In the genomic region with DNA sequence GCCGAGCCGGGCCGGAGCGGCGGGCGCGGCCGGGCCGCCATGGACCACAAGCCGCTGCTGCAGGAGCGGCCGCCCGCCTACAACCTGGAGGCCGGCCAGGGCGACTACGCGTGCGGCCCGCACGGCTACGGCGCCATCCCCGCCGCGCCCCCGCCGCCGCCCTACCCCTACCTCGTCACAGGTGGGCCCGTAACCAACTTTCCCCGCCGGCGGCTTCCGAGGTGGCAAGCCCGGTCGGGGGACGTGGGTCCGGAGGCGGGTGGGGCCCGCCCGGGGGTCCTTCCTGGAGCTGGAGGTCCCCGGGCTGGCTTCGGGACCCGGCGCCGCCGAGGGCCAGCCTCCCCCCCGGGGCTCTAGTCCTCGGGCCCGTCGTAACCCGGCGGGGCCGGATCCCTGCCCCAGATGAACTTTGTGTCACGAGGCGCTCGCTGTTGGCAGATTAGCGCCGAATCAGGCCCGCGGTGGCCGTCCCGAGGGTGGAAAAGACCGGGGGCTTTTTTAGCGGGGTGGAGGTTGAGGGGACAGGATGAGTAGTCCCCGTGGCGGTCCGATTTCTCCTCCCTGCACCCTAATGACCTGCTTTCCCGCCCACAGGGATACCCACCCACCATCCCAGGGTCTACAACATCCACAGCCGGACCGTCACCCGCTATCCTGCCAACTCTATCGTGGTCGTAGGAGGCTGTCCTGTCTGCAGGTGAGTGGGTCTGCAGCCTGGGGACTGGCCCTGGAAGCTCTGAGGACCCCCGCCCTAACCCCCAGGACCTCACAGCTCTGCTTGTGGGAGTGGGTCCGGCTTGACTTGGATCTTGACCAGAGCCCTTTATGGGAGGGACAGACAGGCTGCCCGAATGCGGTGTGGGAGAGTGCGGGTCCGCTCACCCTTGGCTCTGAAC, we compare ENCODE assay signal across 8 cellular contexts. TPM values are rescaled to one million over a fixed set of nuclear protein-coding genes. Genes with fewer than 3 reads are reported as not detected.
A peak's percentile ranks its signal among the peaks of the same experiment; 100 is the strongest.
DNase-seq lines count a peak whose midpoint lies in the region; ATAC-seq and TF ChIP-seq lines count a peak whose summit lies in the region.

No MANE protein-coding gene starts in this region.

- 20% methylated on average over 1 to 12 of the region's 80 CpGs for WGBS in upper lobe of left lung, 2 donors

- ATAC-seq in HG02884 (IDR thresholded peaks at IDR 0.05; ENCODE audit: unreplicated experiment) (peak; percentile 31), SK-N-SH treated with all-trans-retinoic acid at 6 μM for 48 hours (peak; percentile 0; the same call in 1 of the 3 replicates), upper lobe of left lung (ENCODE audit: low FRiP score in 2 of 2) (no peak)

- peak overlapping the region; percentile 65 to 99 (median 90) for H3K4me3 ChIP-seq in dorsolateral prefrontal cortex
- H3K4me3 ChIP-seq in mucosa of stomach (ENCODE audit: low read length), result peak overlapping the region; percentile 96
- H3K4me3 ChIP-seq in upper lobe of left lung, result peak overlapping the region; percentile 89 to 98 (median 92)

- DNase-seq in activated T-cell treated with anti-CD3 and anti-CD28 coated beads for 48 hours (ENCODE audit: low read depth) (peak; percentile 15), dorsolateral prefrontal cortex (peak in 3 of 10 donors; percentile 40 to 65 (median 41)), upper lobe of left lung (no peak), NCI-H1930 (lab: John Stamatoyannopoulos, UW) (no peak)
- no peak for DNase-seq in activated T-cell treated with anti-CD3 and anti-CD28 coated beads, Interleukin-2, amount 50 U/mL, for 1 hour

- H3K9me3 ChIP-seq in mucosa of stomach (ENCODE audit: control insufficient read depth, low read length) (no peaks in the 10 kb centered on the region), upper lobe of left lung (no peaks in the 10 kb centered on the region)

- H3K36me3 ChIP-seq in mucosa of stomach (ENCODE audit: control insufficient read depth, insufficient read depth, low read length) (peaks cover 7% of the 10 kb centered on the region), upper lobe of left lung (peaks cover 0 to 16% (median 3%) of the 10 kb centered on the region in 4 donors)

- intact Hi-C loops in dorsolateral prefrontal cortex (cut with DNase I), result loop anchor here (2.0 kb wide), 1 partner anchor 29 kb away; the partner anchor contains the start of gene TECPR1 (in 2 of the 2)

- TF ChIP-seq POLR2A in upper lobe of left lung (IDR thresholded peaks at IDR 0.05), result peak in 1 of 4 donors; percentile 7

- TF ChIP-seq EP300 in upper lobe of left lung (IDR thresholded peaks at IDR 0.05), result no peak

- H3K27me3 ChIP-seq in dorsolateral prefrontal cortex, result no peaks in the 10 kb centered on the region
- no peaks in the 10 kb centered on the region for H3K27me3 ChIP-seq in mucosa of stomach (ENCODE audit: control insufficient read depth, insufficient read depth, low read length)
- H3K27me3 ChIP-seq in upper lobe of left lung, result no peaks in the 10 kb centered on the region

- peak overlapping the region; percentile 97 for H3K9ac ChIP-seq in mucosa of stomach (ENCODE audit: low read length)

- H3K27ac ChIP-seq in dorsolateral prefrontal cortex (peak overlapping the region; percentile 52 to 96 (median 90)), upper lobe of left lung (peak overlapping the region; percentile 98 to 100 (median 99))

- TF ChIP-seq CTCF in dorsolateral prefrontal cortex (IDR thresholded peaks at IDR 0.05 in 54 of 56, conservative IDR thresholded peaks at IDR 0.05 in 2 of 56; ENCODE audit: low read depth in 1 of 56, partially characterized antibody in 56 of 56) (no peak), upper lobe of left lung (IDR thresholded peaks at IDR 0.05) (no peak)

- H3K4me1 ChIP-seq in mucosa of stomach (ENCODE audit: control insufficient read depth, insufficient read depth, low read length) (peaks cover 71% of the 10 kb centered on the region), upper lobe of left lung (peaks cover 36 to 63% (median 54%) of the 10 kb centered on the region in 4 donors)

TF ChIP-seq in SK-N-SH treated with all-trans-retinoic acid at 6 μM for 48 hours, 23 proteins besides CTCF, POLR2A, EP300 and RAD21:
- no peak for TF ChIP-seq GLIS3 (CRISPR knock-in tag; IDR thresholded peaks at IDR 0.05)
- no peak for TF ChIP-seq ZNF70 (CRISPR knock-in tag; IDR thresholded peaks at IDR 0.05)
- TF ChIP-seq ZNF565 (CRISPR knock-in tag; conservative IDR thresholded peaks at IDR 0.05; ENCODE audit: low read depth), result no peak
- no peak for TF ChIP-seq TOX (CRISPR knock-in tag; IDR thresholded peaks at IDR 0.05; ENCODE audit: borderline replicate concordance)
- TF ChIP-seq ZFP3 (CRISPR knock-in tag; IDR thresholded peaks at IDR 0.05), result no peak
- no peak for TF ChIP-seq CREB5 (CRISPR knock-in tag; IDR thresholded peaks at IDR 0.05; ENCODE audit: low read depth)
- TF ChIP-seq PPARA (CRISPR knock-in tag; IDR thresholded peaks at IDR 0.05; ENCODE audit: borderline replicate concordance), result no peak
- TF ChIP-seq SNAI2 (CRISPR knock-in tag; IDR thresholded peaks at IDR 0.05), result no peak
- no peak for TF ChIP-seq RARB (CRISPR knock-in tag; IDR thresholded peaks at IDR 0.05)
- TF ChIP-seq ZFP30 (CRISPR knock-in tag; IDR thresholded peaks at IDR 0.05), result no peak
- TF ChIP-seq ISL1 (CRISPR knock-in tag; IDR thresholded peaks at IDR 0.05), result no peak
- no peak for TF ChIP-seq TCF4 (CRISPR knock-in tag; IDR thresholded peaks at IDR 0.05; ENCODE audit: borderline replicate concordance)

RNA-seq across cellular contexts. Expression of gene BRI3, which starts 0.5 kb away (rescaled TPM):
- 100 to 1,000 TPM in 11 of 120 experiments, 10 to 100 TPM in 109; 62.3 to 111 (median 85.4) TPM for total RNA-seq in dorsolateral prefrontal cortex
- total RNA-seq in upper lobe of left lung, result 100 to 1,000 TPM; 113 to 703 (median 143) TPM

RNA-seq across cellular contexts. Expression of gene TECPR1, which starts 30.0 kb away (rescaled TPM):
- 100 to 1,000 TPM in 7 of 120 experiments, 10 to 100 TPM in 113; 51.1 to 113 (median 76.1) TPM for total RNA-seq in dorsolateral prefrontal cortex
- 100 to 1,000 TPM in 1 of 6 donors, 10 to 100 TPM in 5; 16.6 to 101 (median 55.0) TPM for total RNA-seq in upper lobe of left lung

Comparison
In these comparisons a context has a peak if more than half of its experiments do, and no peak if none do; other contexts are left out.
1. ATAC-seq: peak in HG02884 (single experiment) and SK-N-SH treated with all-trans-retinoic acid at 6 μM for 48 hours (single experiment); none in upper lobe of left lung (0 of 2).
2. Peak in every context shown above with its lines, with median percentiles within 50 percentile points of each other: H3K4me3 ChIP-seq.